In the genomic region with DNA sequence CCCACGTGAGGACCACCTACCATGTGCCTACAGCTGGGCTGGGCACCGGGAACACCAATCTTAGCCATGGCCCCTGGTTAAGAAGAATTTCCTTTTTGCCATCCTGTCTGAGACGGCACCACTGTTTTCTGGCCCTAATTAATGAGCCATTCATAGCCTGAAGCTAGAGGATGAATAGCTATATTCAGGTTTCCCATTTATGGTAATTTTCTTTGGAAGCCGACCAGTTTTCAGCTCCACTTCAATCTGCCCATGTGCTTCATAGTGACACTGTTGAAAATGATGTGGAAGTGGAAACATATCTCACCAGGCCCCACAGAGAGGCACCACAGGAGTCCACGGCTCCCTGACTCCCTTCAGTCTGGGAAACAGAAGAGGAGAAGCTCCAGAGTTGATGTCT, we compare ENCODE assay signal across 31 cellular contexts. TPM values are rescaled to one million over a fixed set of nuclear protein-coding genes. Genes with fewer than 3 reads are reported as not detected.
DNase-seq lines count a peak whose midpoint lies in the region; ATAC-seq and TF ChIP-seq lines count a peak whose summit lies in the region.
"Had no signal": no experiment of that assay in that cellular context is flagged by ENCODE, and none has a peak within 500 bp of the region (broad histone marks: within the 10 kb centered on the region; RNA-seq: fewer than 3 reads in every experiment).

No MANE protein-coding gene starts in this region.

- no TSS peak for BruUV-seq in A673 (replicated peaks; lab: Mats Ljungman, UMichigan)

- H3K27ac ChIP-seq in A673 (ENCODE audit: low read depth, low read length, poor library complexity, severe bottlenecking) (no peak overlapping the region), HEK293 (ENCODE audit: extremely low read depth, low read depth, low read length) (no peak overlapping the region)
- H3K27ac ChIP-seq: A549, brain microvascular endothelial cell, left ventricle myocardium inferior, skin epidermis, transverse colon had no signal

- DNase-seq in A673 (ENCODE audit: low spot score) (peak; percentile 67), astrocyte of the hippocampus (ENCODE audit: low read depth, low spot score) (peak; percentile 55), inferior parietal cortex (ENCODE audit: extremely low spot score) (peak; percentile 74), SHP77 (lab: John Stamatoyannopoulos, UW) (no peak), GM13977 (ENCODE audit: low spot score) (no peak), iPS-NIHi11 (ENCODE audit: low spot score) (no peak)
- DNase-seq: activated B cell treated with CpG ODN at 0.5 μM for 24 hours; activated CD4-positive, alpha-beta T cell treated with anti-CD3 and anti-CD28 coated beads, Interleukin-2, amount 50 U/mL, for 1 hour; activated gamma-delta T cell treated with Interleukin-2 at 50 U/mL for 16 hours; activated naive CD8-positive, alpha-beta T cell treated with anti-CD3 and anti-CD28 coated beads, Interleukin-2, amount 50 U/mL, for 24 hours; activated T-cell treated with anti-CD3 and anti-CD28 coated beads, Interleukin-2, amount 50 U/mL, for 4 hours; BE2C; brain microvascular endothelial cell; DMS53; effector memory CD8-positive, alpha-beta T cell; left ventricle myocardium inferior; naive thymus-derived CD8-positive, alpha-beta T cell; NCI-H2107; NCI-H510A treated with DMSO at 0.1 percent for 48 hours; NK-92 treated with Interleukin-12 subunit alpha and Interleukin-12 subunit beta, amount 100 ng/mL, for 24 hours; PC-3; retina; SHP77 treated with DMSO at 0.1 percent for 48 hours; stimulated activated CD8-positive, alpha-beta memory T cell treated with anti-CD3 and anti-CD28 coated beads, Interleukin-4, amount 100 ng/mL, for 48 hours; SW 1271; transverse colon had no signal

- TF ChIP-seq CTCF in A673 (conservative IDR thresholded peaks at IDR 0.05; ENCODE audit: low read depth, low read length), result no peak
- TF ChIP-seq CTCF in HEK293 (tag by site-specific recombination; IDR thresholded peaks at IDR 0.05), result no peak
- TF ChIP-seq CTCF in GM13977 (IDR thresholded peaks at IDR 0.05; ENCODE audit: extremely low read depth, insufficient read depth, missing control alignments), result no peak

- H3K4me1 ChIP-seq in A673 (ENCODE audit: insufficient read depth, low read length, poor library complexity, severe bottlenecking) (peaks cover 5% of the 10 kb centered on the region), HEK293 (ENCODE audit: control insufficient read depth, insufficient read depth, low read length) (no peaks in the 10 kb centered on the region)
- H3K4me1 ChIP-seq: A549, BE2C, left ventricle myocardium inferior, transverse colon had no signal

- H3K4me3 ChIP-seq in A673 (ENCODE audit: low read depth, low read length, poor library complexity, severe bottlenecking), result no peak overlapping the region
- H3K4me3 ChIP-seq in HEK293 (ENCODE audit: low read depth, low read length), result no peak overlapping the region
- H3K4me3 ChIP-seq: A549, K562, left ventricle myocardium inferior, skin epidermis, transverse colon had no signal

- in situ Hi-C loops in GM13977 (cut with MboI; ENCODE audit: low pct_unique_long_range_greater_than_20kb, low sequenced_read_pairs, unreplicated experiment), result no loop called here

- POLR2A ChIA-PET in A673 (lab: Charles Lee; ENCODE audit: low non-redundant PET), result no interaction called here
- POLR2A ChIA-PET in HEK293 (lab: Yijun Ruan, JAX), result no interaction called here

- intact Hi-C loops in A673 (cut with micrococcal nuclease; ENCODE audit: unreplicated experiment), result no loop called here

- no peak for ATAC-seq in GM19324 (IDR thresholded peaks at IDR 0.05; ENCODE audit: low FRiP score, unreplicated experiment)
- ATAC-seq: A549; activated naive CD8-positive, alpha-beta T cell treated with anti-CD3 and anti-CD28 coated beads, Interleukin-2, amount 50 U/mL, for 24 hours; activated T-cell treated with anti-CD3 and anti-CD28 coated beads, Interleukin-2, amount 50 U/mL, for 4 hours; effector memory CD8-positive, alpha-beta T cell; K562; naive thymus-derived CD8-positive, alpha-beta T cell; PC-3 had no signal

- H3K27me3 ChIP-seq in A673 (replicated peaks; ENCODE audit: insufficient read depth, low read depth, low read length, poor library complexity), result no peaks in the 10 kb centered on the region

- H3K9me3 ChIP-seq in A673 (ENCODE audit: low read depth, low read length, poor library complexity, severe bottlenecking), result no peaks in the 10 kb centered on the region
- H3K9me3 ChIP-seq in HEK293 (ENCODE audit: control insufficient read depth, insufficient read depth, low read depth, low read length), result no peaks in the 10 kb centered on the region
- H3K9me3 ChIP-seq: A549, BE2C, left ventricle myocardium inferior, transverse colon had no signal

- CTCF ChIA-PET in A673 (lab: Charles Lee) (interaction anchor here (0.7 to 0.9 kb wide), 3 partner anchors 10 to 243 kb away, joined by 3 to 7 read pairs (median 3); no protein-coding TSS in a partner anchor), HEK293 (lab: Yijun Ruan, JAX) (interaction anchor here (1.1 to 2.3 kb wide), 4 partner anchors 8 to 21 kb away, joined by 4 to 14 read pairs (median 4); no protein-coding TSS in a partner anchor)

- H3K36me3 ChIP-seq in A673 (ENCODE audit: insufficient read depth, low read length, poor library complexity, severe bottlenecking), result no peaks in the 10 kb centered on the region
- H3K36me3 ChIP-seq in HEK293 (ENCODE audit: control insufficient read depth in 2 of 2, insufficient read depth in 1 of 2, low read length in 2 of 2), result no peaks in the 10 kb centered on the region
- H3K36me3 ChIP-seq: BE2C, brain microvascular endothelial cell, left ventricle myocardium inferior, transverse colon had no signal

TF ChIP-seq in HEK293, 187 proteins besides CTCF, POLR2A, EP300 and RAD21:
- TF ChIP-seq ZIC2 (tag by site-specific recombination; IDR thresholded peaks at IDR 0.05) (peak; percentile 48; the same call in 1 of the 2 replicates), ZBTB1 (tag by site-specific recombination; IDR thresholded peaks at IDR 0.05) (no peak), GLIS1 (tag by site-specific recombination; IDR thresholded peaks at IDR 0.05) (peak; percentile 42; the same call in 1 of the 2 replicates)

RNA-seq across cellular contexts. Expression of a gene that starts 22.5 kb away (rescaled TPM):
- total RNA-seq in A673 (2021), result 1.5 and 1.6 TPM in 2 replicates
- total RNA-seq: K562 had no signal

RNA-seq across cellular contexts. Expression of a gene that starts 51.4 kb away (rescaled TPM):
- total RNA-seq in A673 (2021), result 3.5 and 4.6 TPM in 2 replicates
- total RNA-seq: naive thymus-derived CD8-positive, alpha-beta T cell had no signal

Comparison
In these comparisons a context has a peak if more than half of its experiments do, and no peak if none do; other contexts are left out.
1. DNase-seq: peak in A673 (single experiment), astrocyte of the hippocampus (single experiment) and inferior parietal cortex (single experiment); none in SHP77 (0 of 2), GM13977 (single experiment) and iPS-NIHi11 (single experiment).